ENCODE assay signal across 8 cellular contexts in the genomic region with DNA sequence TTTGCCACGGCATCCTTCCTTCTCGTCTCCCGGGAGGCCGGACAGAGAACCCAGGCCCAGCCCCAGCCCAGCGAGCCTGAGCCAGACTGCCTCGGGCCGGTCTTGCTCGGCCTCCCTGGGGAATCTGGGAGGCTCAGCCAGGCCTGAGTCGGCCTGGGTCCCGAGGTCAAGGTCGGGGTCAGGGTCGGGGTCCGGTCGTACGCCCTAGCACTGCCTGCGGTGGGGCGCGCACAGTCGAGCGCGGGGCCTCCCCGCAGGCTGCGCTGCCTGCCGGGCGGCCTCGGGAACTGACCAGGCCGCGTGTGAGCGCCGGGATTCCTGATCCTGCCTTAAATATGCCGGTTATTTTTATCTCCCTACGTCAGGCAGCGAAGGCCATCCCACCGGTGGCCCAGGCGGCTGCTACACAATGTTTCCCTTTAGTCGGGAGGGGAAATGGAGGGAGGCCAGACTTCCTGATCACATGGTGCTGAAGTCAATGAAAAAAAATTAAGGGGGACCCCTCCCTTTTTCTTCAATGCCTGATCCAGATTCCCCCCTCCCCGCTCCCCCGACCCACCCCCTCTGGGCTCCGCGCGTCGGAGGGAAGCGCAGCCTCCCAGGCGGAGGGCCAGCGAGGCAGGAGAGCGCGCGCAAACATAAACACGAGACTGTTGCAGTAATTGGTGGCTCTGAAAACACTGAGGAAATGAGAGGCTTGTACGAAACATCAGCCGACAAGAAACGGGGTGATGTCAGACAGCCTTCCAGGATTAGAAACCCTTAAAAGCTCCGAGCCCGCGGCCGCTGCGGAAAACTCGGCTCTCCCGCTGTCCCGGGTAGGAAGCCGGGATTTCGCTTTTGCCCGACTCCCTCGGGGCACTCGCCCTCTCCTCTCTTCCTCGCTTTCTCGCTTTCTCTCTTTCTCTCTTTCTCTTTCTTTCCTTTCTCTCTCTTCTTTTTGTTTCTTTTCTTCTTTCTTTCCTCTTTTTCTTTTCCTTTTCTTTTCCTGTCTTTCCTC.
A peak's percentile ranks its signal among the peaks of the same experiment; 100 is the strongest.
DNase-seq lines count a peak whose midpoint lies in the region; ATAC-seq lines count a peak whose summit lies in the region.

No MANE protein-coding gene starts in this region.

- no peak overlapping the region for H3K23ac ChIP-seq in neuronal stem cell (ENCODE audit: low read depth, low read length, poor library complexity)

- peak overlapping the region; percentile 90 for H2AFZ ChIP-seq in neuronal stem cell (ENCODE audit: low read length)

- no peaks in the 10 kb centered on the region for H3K79me1 ChIP-seq in neuronal stem cell (ENCODE audit: low read depth, low read length)

- no peak overlapping the region for H3K14ac ChIP-seq in neuronal stem cell (ENCODE audit: low read length)

- H3K4me2 ChIP-seq in neuronal stem cell (ENCODE audit: insufficient read depth, low read length, poor library complexity, severe bottlenecking), result peak overlapping the region; percentile 78

- no peak overlapping the region for H2BK15ac ChIP-seq in neuronal stem cell (ENCODE audit: low read length)

- H3K18ac ChIP-seq in neuronal stem cell (ENCODE audit: low read length), result peak overlapping the region; percentile 51

- no peaks in the 10 kb centered on the region for H3K9me3 ChIP-seq in neuronal stem cell (replicated peaks in 1 of 2; ENCODE audit: control insufficient read depth in 2 of 2, insufficient read depth in 1 of 2, low read depth in 1 of 2, low read length in 2 of 2)

- H4K91ac ChIP-seq in neuronal stem cell (ENCODE audit: low read depth, low read length, poor library complexity), result no peak overlapping the region

- H2BK5ac ChIP-seq in neuronal stem cell (ENCODE audit: low read length), result no peak overlapping the region

- peak overlapping the region; percentile 9 for H3K9ac ChIP-seq in neuronal stem cell (ENCODE audit: low read depth, low read length, poor library complexity)

- H2AK5ac ChIP-seq in neuronal stem cell (ENCODE audit: low read depth, low read length), result no peak overlapping the region

- H3K4me1 ChIP-seq in neuronal stem cell (ENCODE audit: control insufficient read depth in 2 of 2, insufficient read depth in 1 of 2, low read depth in 1 of 2, low read length in 2 of 2), result peaks cover 0 to 4% of the 10 kb centered on the region in 2 donors

- no CpG with 5 or more reads among the region's 67 CpGs for WGBS in neuronal stem cell (ENCODE audit: extremely low coverage in 2 of 2, insufficient read length in 2 of 2, insufficient replicate concordance in 1 of 2), 2 donors

- H3K36me3 ChIP-seq in neuronal stem cell (replicated peaks in 1 of 2; ENCODE audit: control insufficient read depth in 2 of 2, insufficient read depth in 2 of 2, low read length in 2 of 2), result no peaks in the 10 kb centered on the region

- H3K27ac ChIP-seq in neuronal stem cell (replicated peaks; ENCODE audit: low read length), result no peak overlapping the region

- DNase-seq in ELF-1 (ENCODE audit: low read depth, low spot score) (peak; percentile 78), Kasumi-1 (lab: John Stamatoyannopoulos, UW) (peak; percentile 74 to 84), amniotic stem cell (lab: John Stamatoyannopoulos, UW) (peak; percentile 97), cardiac septum (ENCODE audit: low spot score) (peak; percentile 94), neuronal stem cell (ENCODE audit: low spot score) (peak; percentile 40)

- ATAC-seq in activated CD4-positive, CD25-positive, alpha-beta regulatory T cell treated with anti-CD3 and anti-CD28 coated beads, Interleukin-2, amount 50 U/mL, for 24 hours, result no peak
- ATAC-seq in HG02938 (IDR thresholded peaks at IDR 0.05; ENCODE audit: unreplicated experiment) (no peak), HG02623 (IDR thresholded peaks at IDR 0.05; ENCODE audit: unreplicated experiment) (no peak)

- H3K27me3 ChIP-seq in neuronal stem cell (ENCODE audit: control insufficient read depth in 3 of 3, insufficient read depth in 3 of 3, low read depth in 1 of 3, low read length in 3 of 3), result peaks cover 0 to 40% (median 20%) of the 10 kb centered on the region in 3 experiments

- H3K4ac ChIP-seq in neuronal stem cell (ENCODE audit: low read length), result no peak overlapping the region

- peak overlapping the region; percentile 38 to 76 for H3K4me3 ChIP-seq in neuronal stem cell (ENCODE audit: low read length in 2 of 2)

- no peak overlapping the region for H2BK120ac ChIP-seq in neuronal stem cell (ENCODE audit: low read depth, low read length)

- intact Hi-C loops in cardiac septum (cut with DNase I), result loop anchor here (1.0 to 10.0 kb wide), 5 partner anchors 35 to 517 kb away; no protein-coding TSS in a partner anchor

- H4K8ac ChIP-seq in neuronal stem cell (ENCODE audit: low read depth, low read length), result no peak overlapping the region

- no peak overlapping the region for H2BK12ac ChIP-seq in neuronal stem cell (ENCODE audit: low read length)

Comparison
In these comparisons a context has a peak if more than half of its experiments do, and no peak if none do; other contexts are left out.
1. DNase-seq: peak in every context shown above with its lines; median percentile 97 in amniotic stem cell; 94 in cardiac septum; 79 in Kasumi-1; 78 in ELF-1; 40 in neuronal stem cell.